ENCODE assay signal across 17 cellular contexts in the genomic region with DNA sequence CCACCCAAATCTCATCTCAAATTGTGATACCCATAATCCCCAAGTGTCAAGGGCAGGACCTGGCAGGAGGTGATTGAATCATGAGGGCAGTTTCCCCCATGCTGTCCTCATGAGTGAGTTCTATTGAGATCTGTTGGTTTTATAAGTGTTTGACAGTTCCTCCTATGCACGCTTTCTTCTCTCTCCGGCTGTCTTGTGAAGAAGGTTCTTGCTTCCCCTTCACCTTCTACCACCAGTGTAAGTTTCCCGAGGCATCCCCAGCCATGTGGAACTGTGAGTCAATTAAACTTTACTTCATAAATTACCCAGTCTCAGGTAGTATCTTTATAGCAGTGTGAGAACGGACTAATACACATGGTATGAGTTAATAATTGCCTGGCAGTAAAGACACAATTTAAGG.
DNase-seq lines count a peak whose midpoint lies in the region; ATAC-seq and TF ChIP-seq lines count a peak whose summit lies in the region.
"Had no signal": no experiment of that assay in that cellular context is flagged by ENCODE, and none has a peak within 500 bp of the region (broad histone marks: within the 10 kb centered on the region; RNA-seq: fewer than 3 reads in every experiment).

No MANE protein-coding gene starts in this region.

- no peaks in the 10 kb centered on the region for H3K27me3 Mint-ChIP-seq in activated B cell treated with CpG ODN at 0.5 μM for 24 hours
- H3K27me3 Mint-ChIP-seq: CD4-positive, alpha-beta memory T cell had no signal

- ATAC-seq in activated B cell treated with CpG ODN at 0.5 μM for 24 hours (ENCODE audit: low read depth) (peak; percentile 21), mucosa of descending colon (no peak)

- H3K4me1 ChIP-seq in mucosa of descending colon (ENCODE audit: low read depth), result no peaks in the 10 kb centered on the region

- intact Hi-C loops in activated B cell treated with CpG ODN at 0.5 μM for 24 hours (cut with micrococcal nuclease), result no loop called here
- intact Hi-C loops in mucosa of descending colon (cut with DNase I, micrococcal nuclease), result no loop called here

- TF ChIP-seq CTCF in activated B cell treated with CpG ODN at 0.5 μM for 24 hours (IDR thresholded peaks at IDR 0.05), result no peak
- no peak for TF ChIP-seq CTCF in mucosa of descending colon (IDR thresholded peaks at IDR 0.05)

- DNase-seq in activated B cell treated with CpG ODN at 0.5 μM for 24 hours (no peak), left kidney (ENCODE audit: low read depth, low spot score) (peak; percentile 1), renal cortical epithelial cell (ENCODE audit: low read depth) (peak; percentile 25), NCI-H2171 treated with DMSO at 0.1 percent for 48 hours (lab: John Stamatoyannopoulos, UW) (no peak), mucosa of descending colon (no peak), Ammon's horn (ENCODE audit: low spot score) (no peak)
- no peak for DNase-seq in activated T-cell treated with anti-CD3 and anti-CD28 coated beads, Interleukin-2, amount 50 U/mL, for 48 hours
- DNase-seq: C1 segment of cervical spinal cord; Calu3; CD4-positive, alpha-beta memory T cell; COR-L47; DMS53; DMS79 treated with DMSO at 0.1 percent for 48 hours; GF-D8; GOT3; HFFc6 had no signal

- H3K9me3 Mint-ChIP-seq in activated B cell treated with CpG ODN at 0.5 μM for 24 hours, result peaks cover 4% of the 10 kb centered on the region

- no peaks in the 10 kb centered on the region for H3K9me3 ChIP-seq in mucosa of descending colon
- H3K9me3 ChIP-seq: HAP-1 had no signal

- peak overlapping the region; percentile 41 for H3K27ac Mint-ChIP-seq in activated B cell treated with CpG ODN at 0.5 μM for 24 hours
- H3K27ac Mint-ChIP-seq: CD4-positive, alpha-beta memory T cell; HFFc6 had no signal

- H3K36me3 ChIP-seq in mucosa of descending colon (ENCODE audit: low read depth), result no peaks in the 10 kb centered on the region
- H3K36me3 ChIP-seq: HAP-1 had no signal

- CTCF ChIA-PET in activated B cell treated with CpG ODN at 0.5 μM for 24 hours (lab: Charles Lee), result no interaction called here

- no peak overlapping the region for H3K4me3 ChIP-seq in mucosa of descending colon
- H3K4me3 ChIP-seq: HAP-1 had no signal

- peaks cover 12% of the 10 kb centered on the region for H3K4me1 Mint-ChIP-seq in activated B cell treated with CpG ODN at 0.5 μM for 24 hours
- H3K4me1 Mint-ChIP-seq: CD4-positive, alpha-beta memory T cell had no signal

- POLR2A ChIA-PET in activated B cell treated with CpG ODN at 0.5 μM for 24 hours (lab: Charles Lee), result no interaction called here

- no peaks in the 10 kb centered on the region for H3K36me3 Mint-ChIP-seq in activated B cell treated with CpG ODN at 0.5 μM for 24 hours (ENCODE audit: low read depth)
- H3K36me3 Mint-ChIP-seq: CD4-positive, alpha-beta memory T cell had no signal

- H3K4me3 Mint-ChIP-seq in activated B cell treated with CpG ODN at 0.5 μM for 24 hours, result no peak overlapping the region
- H3K4me3 Mint-ChIP-seq: CD4-positive, alpha-beta memory T cell; HFFc6 had no signal

Comparison
In these comparisons a context has a peak if more than half of its experiments do, and no peak if none do; other contexts are left out.
1. DNase-seq: peak in left kidney (single experiment) and renal cortical epithelial cell (single experiment); none in activated B cell treated with CpG ODN at 0.5 μM for 24 hours (single experiment), activated T-cell treated with anti-CD3 and anti-CD28 coated beads, Interleukin-2, amount 50 U/mL, for 48 hours (0 of 2), NCI-H2171 treated with DMSO at 0.1 percent for 48 hours (single experiment), mucosa of descending colon (0 of 3) and Ammon's horn (single experiment).